Comparison of ENCODE assay signal across 8 cellular contexts in the genomic region with DNA sequence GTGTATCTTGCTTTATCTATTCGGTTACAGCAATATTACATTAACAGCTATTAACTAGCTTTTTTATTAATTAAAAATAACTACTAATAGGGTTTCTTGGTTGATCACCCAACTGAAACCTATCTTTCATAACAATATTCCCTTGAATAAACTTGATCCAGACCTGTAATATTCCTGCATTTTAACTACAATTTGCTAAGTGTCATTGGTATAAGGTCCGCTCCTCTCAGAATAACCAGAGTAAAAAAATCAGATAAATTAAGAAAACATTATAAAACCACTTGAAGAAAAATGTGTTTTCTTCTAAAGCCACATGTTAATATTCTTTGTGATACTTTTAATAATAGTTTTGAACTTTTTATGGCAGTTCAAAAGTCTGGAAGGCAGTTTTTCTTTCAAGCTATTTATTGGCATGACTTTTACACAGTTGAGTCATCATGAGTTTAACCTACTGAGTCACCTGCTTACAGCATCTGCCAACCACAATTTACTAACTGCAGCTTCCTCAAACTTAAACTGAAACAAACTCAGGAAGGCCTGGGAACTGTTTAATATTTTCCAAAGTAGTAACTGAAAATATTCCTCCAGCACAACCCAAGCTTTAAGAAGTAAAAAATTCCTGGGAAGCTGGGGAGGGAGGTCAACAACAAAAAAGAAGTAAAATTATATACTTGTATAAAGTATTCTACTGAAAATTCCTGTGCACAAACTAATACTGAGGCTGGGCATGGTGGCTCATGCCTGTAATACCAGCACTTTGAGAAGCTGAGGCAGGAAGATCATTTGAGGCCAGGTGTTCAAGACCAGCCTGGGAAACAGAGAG.
DNase-seq lines count a peak whose midpoint lies in the region; ATAC-seq and TF ChIP-seq lines count a peak whose summit lies in the region.

No MANE protein-coding gene starts in this region.

- H3K27me3 ChIP-seq in BJ (ENCODE audit: control insufficient read depth, insufficient read depth, low read length): no peaks in the 10 kb centered on the region

- TF ChIP-seq CTCF in BJ (IDR thresholded peaks at IDR 0.05; ENCODE audit: insufficient read depth, low read depth, low read length) (no peak), osteocyte (IDR thresholded peaks at IDR 0.05) (no peak)

- DNase-seq in BJ (ENCODE audit: low read depth) (peak; percentile 89), SIG-M5 (lab: John Stamatoyannopoulos, UW) (peak; percentile 49), erythroblast (lab: John Stamatoyannopoulos, UW) (peak; percentile 63 to 84), osteocyte (ENCODE audit: extremely low spot score, unreplicated experiment) (no peak), activated gamma-delta T cell (lab: John Stamatoyannopoulos, UW) (no peak), NCI-H2171 (lab: John Stamatoyannopoulos, UW) (no peak)

- POLR2A ChIA-PET in BJ (lab: Charles Lee): interaction anchor here (0.6 kb wide), 1 partner anchor 31 kb away, joined by 4 read pairs; no protein-coding TSS in a partner anchor

- no peak for TF ChIP-seq POLR2A in erythroblast (IDR thresholded peaks at IDR 0.05; ENCODE audit: low read length)

- peak overlapping the region; percentile 87 for H3K27ac Mint-ChIP-seq in osteocyte (ENCODE audit: unreplicated experiment)

- H3K4me1 Mint-ChIP-seq in osteocyte (ENCODE audit: unreplicated experiment): peaks cover 58% of the 10 kb centered on the region

- H3K36me3 Mint-ChIP-seq in osteocyte (ENCODE audit: unreplicated experiment): peaks cover 5% of the 10 kb centered on the region

- H3K4me3 Mint-ChIP-seq in osteocyte (ENCODE audit: unreplicated experiment): no peak overlapping the region

- no peaks in the 10 kb centered on the region for H3K27me3 Mint-ChIP-seq in osteocyte (ENCODE audit: unreplicated experiment)

- H3K36me3 ChIP-seq in BJ (ENCODE audit: control insufficient read depth, insufficient read depth, low read length): no peaks in the 10 kb centered on the region

- H3K4me3 ChIP-seq in BJ (ENCODE audit: low read depth, low read length): no peak overlapping the region

- ATAC-seq in GM19025 (IDR thresholded peaks at IDR 0.05; ENCODE audit: low read depth, unreplicated experiment) (peak; percentile 90), HG03159 (IDR thresholded peaks at IDR 0.05; ENCODE audit: unreplicated experiment) (peak; percentile 93)

- CTCF ChIA-PET in BJ (lab: Yijun Ruan, JAX): interaction anchor here (0.6 to 1.6 kb wide), 5 partner anchors 11 to 531 kb away, joined by 3 to 4 read pairs (median 3); no protein-coding TSS in a partner anchor

- no peaks in the 10 kb centered on the region for H3K9me3 Mint-ChIP-seq in osteocyte (ENCODE audit: unreplicated experiment)

Comparison
In these comparisons a context has a peak if more than half of its experiments do, and no peak if none do; other contexts are left out.
1. DNase-seq: peak in BJ (single experiment), SIG-M5 (single experiment) and erythroblast (2 of 2); none in osteocyte (single experiment), activated gamma-delta T cell (single experiment) and NCI-H2171 (single experiment).